ENCODE assay signal across 1 cellular context in the genomic region with DNA sequence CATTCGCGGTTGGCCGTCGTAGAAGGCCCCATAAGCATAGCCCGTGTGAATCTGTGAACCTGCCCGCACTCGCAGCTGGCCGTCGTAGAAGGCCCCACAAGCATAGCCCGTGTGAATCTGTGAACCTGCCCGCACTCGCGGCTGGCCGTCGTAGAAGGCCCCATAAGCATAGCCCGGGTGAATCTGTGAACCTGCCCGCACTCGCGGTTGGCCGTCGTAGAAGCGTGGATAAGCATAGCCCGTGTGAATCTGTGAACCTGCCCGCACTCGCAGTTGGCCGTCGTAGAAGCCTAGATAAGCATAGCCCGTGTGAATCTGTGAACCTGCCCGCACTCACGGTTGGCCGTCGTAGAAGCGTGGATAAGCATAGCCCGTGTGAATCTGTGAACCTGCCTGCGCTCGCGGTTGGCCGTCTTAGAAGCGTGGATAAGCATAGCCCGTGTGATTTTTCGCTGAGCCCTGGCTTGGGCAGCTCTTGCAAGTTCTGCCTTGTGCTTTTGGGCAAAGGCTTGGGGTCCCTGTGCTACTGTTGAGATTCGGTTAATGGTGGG.
TF ChIP-seq lines count a peak whose summit lies in the region.

No MANE protein-coding gene starts in this region.

TF ChIP-seq in HEK293, 187 proteins besides CTCF, POLR2A, EP300 and RAD21:
- peak; percentile 66 for TF ChIP-seq ZNF449 (tag by site-specific recombination; IDR thresholded peaks at IDR 0.05)
- peak; percentile 33 for TF ChIP-seq SETDB1 (IDR thresholded peaks at IDR 0.05; ENCODE audit: insufficient read length, low read length)
